ENCODE assay signal across 21 cellular contexts in the genomic region with DNA sequence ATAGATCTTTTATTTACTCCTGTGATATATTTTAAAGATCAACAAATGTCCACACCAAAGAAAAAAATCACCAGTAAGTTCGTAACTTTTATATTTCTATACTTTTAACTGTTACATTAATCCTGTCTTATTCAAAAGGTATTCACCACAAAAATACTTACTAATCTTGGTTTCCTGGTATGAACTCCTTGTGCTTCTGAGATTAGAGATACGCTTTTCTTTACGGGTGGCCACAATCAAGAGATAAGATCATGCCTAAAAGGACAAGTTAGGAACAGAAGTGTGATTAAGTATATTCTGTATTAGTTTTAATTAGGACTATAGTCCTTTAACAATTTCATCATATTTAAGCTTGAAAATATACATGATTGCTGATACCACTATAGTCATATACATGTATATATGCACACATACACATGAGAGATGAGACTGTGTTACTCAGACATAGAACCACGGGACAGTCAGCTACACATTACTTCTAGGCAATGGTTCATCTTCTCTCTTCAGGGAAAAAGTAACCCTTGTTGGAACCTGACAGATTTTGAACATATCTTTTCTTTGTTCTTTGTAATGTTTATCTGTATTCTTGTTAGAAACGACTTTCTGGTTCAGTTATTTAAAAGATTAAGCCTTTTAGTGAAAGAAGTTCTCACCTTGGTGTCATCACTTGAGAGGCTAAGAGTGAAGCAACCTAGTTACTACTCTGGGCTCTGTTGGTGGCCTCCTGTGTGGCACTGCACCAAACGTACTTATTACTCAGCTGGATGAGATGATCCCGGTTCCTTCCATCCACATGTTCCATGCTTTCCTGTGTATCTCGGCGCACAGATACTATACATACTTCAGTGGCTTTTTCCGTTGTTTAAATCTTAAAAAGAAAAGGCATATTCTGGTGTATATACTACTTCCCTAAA.
DNase-seq lines count a peak whose midpoint lies in the region; ATAC-seq and TF ChIP-seq lines count a peak whose summit lies in the region.
"Had no signal": no experiment of that assay in that cellular context is flagged by ENCODE, and none has a peak within 500 bp of the region (broad histone marks: within the 10 kb centered on the region; RNA-seq: fewer than 3 reads in every experiment).

No MANE protein-coding gene starts in this region.

- DNase-seq in activated CD4-positive, alpha-beta T cell treated with anti-CD3 and anti-CD28 coated beads for 36 hours, result no peak
- no peak for DNase-seq in activated CD4-positive, alpha-beta T cell treated with anti-CD3 and anti-CD28 coated beads for 48 hours
- DNase-seq in fibroblast of mammary gland (ENCODE audit: low read depth), result peak; percentile 58
- no peak for DNase-seq in stimulated activated effector memory CD8-positive, alpha-beta T cell treated with anti-CD3 and anti-CD28 coated beads, Interleukin-12 subunit alpha, Interleukin-12 subunit beta, amount 100 ng/mL, for 72 hours (ENCODE audit: low spot score in 2 of 2)
- DNase-seq in NCI-H524 treated with DMSO at 0.1 percent for 48 hours (lab: John Stamatoyannopoulos, UW), result no peak
- DNase-seq in caudate nucleus (lab: John Stamatoyannopoulos, UW), result no peak
- DNase-seq: activated CD4-positive, alpha-beta T cell treated with anti-CD3 and anti-CD28 coated beads, Interleukin-2, amount 50 U/mL, for 1 hour; activated T-cell treated with anti-CD3 and anti-CD28 coated beads for 4 hours; effector memory CD8-positive, alpha-beta T cell; GF-D8; heart right ventricle; left cardiac atrium; NCI-H1417; NCI-H2107; posterior cingulate gyrus; T-helper 17 cell had no signal

- H3K4me1 Mint-ChIP-seq in activated CD4-positive, alpha-beta T cell treated with anti-CD3 and anti-CD28 coated beads for 36 hours, result peaks cover 40% of the 10 kb centered on the region
- peaks cover 4% of the 10 kb centered on the region for H3K4me1 Mint-ChIP-seq in activated T-helper 17 cell treated with anti-CD3 and anti-CD28 coated beads, Interleukin-2, amount 50 U/mL, for 72 hours
- H3K4me1 Mint-ChIP-seq in stimulated activated effector memory CD8-positive, alpha-beta T cell treated with anti-CD3 and anti-CD28 coated beads, Interleukin-12 subunit alpha, Interleukin-12 subunit beta, amount 100 ng/mL, for 72 hours, result peaks cover 15% of the 10 kb centered on the region
- H3K4me1 Mint-ChIP-seq: activated naive CD4-positive, alpha-beta T cell treated with anti-CD3 and anti-CD28 coated beads, Interleukin-2, amount 50 U/mL, for 24 hours; B cell; T-helper 17 cell had no signal

- no peaks in the 10 kb centered on the region for H3K9me3 Mint-ChIP-seq in activated CD4-positive, alpha-beta T cell treated with anti-CD3 and anti-CD28 coated beads for 36 hours (ENCODE audit: low read depth)
- H3K9me3 Mint-ChIP-seq in activated T-helper 17 cell treated with anti-CD3 and anti-CD28 coated beads, Interleukin-2, amount 50 U/mL, for 72 hours, result no peaks in the 10 kb centered on the region
- no peaks in the 10 kb centered on the region for H3K9me3 Mint-ChIP-seq in stimulated activated effector memory CD8-positive, alpha-beta T cell treated with anti-CD3 and anti-CD28 coated beads, Interleukin-12 subunit alpha, Interleukin-12 subunit beta, amount 100 ng/mL, for 72 hours
- H3K9me3 Mint-ChIP-seq: activated naive CD4-positive, alpha-beta T cell treated with anti-CD3 and anti-CD28 coated beads, Interleukin-2, amount 50 U/mL, for 24 hours; effector memory CD8-positive, alpha-beta T cell had no signal

- no peaks in the 10 kb centered on the region for H3K36me3 Mint-ChIP-seq in activated CD4-positive, alpha-beta T cell treated with anti-CD3 and anti-CD28 coated beads for 36 hours (ENCODE audit: low read depth)
- H3K36me3 Mint-ChIP-seq in activated T-helper 17 cell treated with anti-CD3 and anti-CD28 coated beads, Interleukin-2, amount 50 U/mL, for 72 hours (ENCODE audit: low read depth), result no peaks in the 10 kb centered on the region
- no peaks in the 10 kb centered on the region for H3K36me3 Mint-ChIP-seq in stimulated activated effector memory CD8-positive, alpha-beta T cell treated with anti-CD3 and anti-CD28 coated beads, Interleukin-12 subunit alpha, Interleukin-12 subunit beta, amount 100 ng/mL, for 72 hours

- POLR2A ChIA-PET in activated CD4-positive, alpha-beta T cell treated with anti-CD3 and anti-CD28 coated beads for 36 hours (lab: Charles Lee), result interaction anchor here (0.9 kb wide), 1 partner anchor 32 kb away, joined by 3 read pairs; no protein-coding TSS in a partner anchor

- peak; percentile 57 for ATAC-seq in activated CD4-positive, alpha-beta T cell treated with anti-CD3 and anti-CD28 coated beads for 36 hours
- ATAC-seq in activated T-helper 17 cell treated with anti-CD3 and anti-CD28 coated beads, Interleukin-2, amount 50 U/mL, for 72 hours (replicated peaks), result peak; percentile 69
- peak; percentile 81 for ATAC-seq in stimulated activated effector memory CD8-positive, alpha-beta T cell treated with anti-CD3 and anti-CD28 coated beads, Interleukin-12 subunit alpha, Interleukin-12 subunit beta, amount 100 ng/mL, for 72 hours
- no peak for ATAC-seq in HG02840 (IDR thresholded peaks at IDR 0.05; ENCODE audit: low FRiP score, unreplicated experiment)
- ATAC-seq: effector memory CD8-positive, alpha-beta T cell; T-helper 17 cell had no signal

- peaks cover 3% of the 10 kb centered on the region for H3K27me3 Mint-ChIP-seq in activated CD4-positive, alpha-beta T cell treated with anti-CD3 and anti-CD28 coated beads for 36 hours
- peaks cover 22% of the 10 kb centered on the region for H3K27me3 Mint-ChIP-seq in activated T-helper 17 cell treated with anti-CD3 and anti-CD28 coated beads, Interleukin-2, amount 50 U/mL, for 72 hours
- H3K27me3 Mint-ChIP-seq: activated naive CD4-positive, alpha-beta T cell treated with anti-CD3 and anti-CD28 coated beads, Interleukin-2, amount 50 U/mL, for 24 hours had no signal

- H3K4me3 Mint-ChIP-seq in activated CD4-positive, alpha-beta T cell treated with anti-CD3 and anti-CD28 coated beads for 36 hours, result no peak overlapping the region
- H3K4me3 Mint-ChIP-seq in activated T-helper 17 cell treated with anti-CD3 and anti-CD28 coated beads, Interleukin-2, amount 50 U/mL, for 72 hours, result peak overlapping the region; percentile 28
- peak overlapping the region; percentile 4 for H3K4me3 Mint-ChIP-seq in stimulated activated effector memory CD8-positive, alpha-beta T cell treated with anti-CD3 and anti-CD28 coated beads, Interleukin-12 subunit alpha, Interleukin-12 subunit beta, amount 100 ng/mL, for 72 hours
- H3K4me3 Mint-ChIP-seq: activated naive CD4-positive, alpha-beta T cell treated with anti-CD3 and anti-CD28 coated beads, Interleukin-2, amount 50 U/mL, for 24 hours; B cell; effector memory CD8-positive, alpha-beta T cell; T-helper 17 cell had no signal

- TF ChIP-seq CTCF in fibroblast of mammary gland (conservative IDR thresholded peaks at IDR 0.05; ENCODE audit: control insufficient read depth, insufficient read depth, low read depth, low read length), result no peak

- H3K4me3 ChIP-seq in fibroblast of mammary gland (ENCODE audit: control insufficient read depth, low read depth, low read length), result no peak overlapping the region
- H3K4me3 ChIP-seq: heart right ventricle had no signal

- intact Hi-C loops in activated CD4-positive, alpha-beta T cell treated with anti-CD3 and anti-CD28 coated beads for 36 hours (cut with DNase I, micrococcal nuclease), result loop anchor here (2.0 to 10.0 kb wide), 3 partner anchors 31 to 411 kb away; partner anchors contain the start of gene SH3RF1 (in 1 of the 2)

- CTCF ChIA-PET in activated CD4-positive, alpha-beta T cell treated with anti-CD3 and anti-CD28 coated beads for 36 hours (lab: Charles Lee), result interaction anchor here (1.2 to 1.5 kb wide), 2 partner anchors 10 to 28 kb away, joined by 3 to 7 read pairs; no protein-coding TSS in a partner anchor

- peak overlapping the region; percentile 68 for H3K27ac Mint-ChIP-seq in activated CD4-positive, alpha-beta T cell treated with anti-CD3 and anti-CD28 coated beads for 36 hours
- peak overlapping the region; percentile 81 for H3K27ac Mint-ChIP-seq in activated T-helper 17 cell treated with anti-CD3 and anti-CD28 coated beads, Interleukin-2, amount 50 U/mL, for 72 hours
- H3K27ac Mint-ChIP-seq in stimulated activated effector memory CD8-positive, alpha-beta T cell treated with anti-CD3 and anti-CD28 coated beads, Interleukin-12 subunit alpha, Interleukin-12 subunit beta, amount 100 ng/mL, for 72 hours, result peak overlapping the region; percentile 49
- H3K27ac Mint-ChIP-seq: activated naive CD4-positive, alpha-beta T cell treated with anti-CD3 and anti-CD28 coated beads, Interleukin-2, amount 50 U/mL, for 24 hours; B cell; effector memory CD8-positive, alpha-beta T cell; T-helper 17 cell had no signal

- H3K27ac ChIP-seq in caudate nucleus (ENCODE audit: low read depth, low read length), result no peak overlapping the region
- H3K27ac ChIP-seq: 22Rv1 had no signal
